Comparison of ENCODE assay signal across 3 cellular contexts in the genomic region with DNA sequence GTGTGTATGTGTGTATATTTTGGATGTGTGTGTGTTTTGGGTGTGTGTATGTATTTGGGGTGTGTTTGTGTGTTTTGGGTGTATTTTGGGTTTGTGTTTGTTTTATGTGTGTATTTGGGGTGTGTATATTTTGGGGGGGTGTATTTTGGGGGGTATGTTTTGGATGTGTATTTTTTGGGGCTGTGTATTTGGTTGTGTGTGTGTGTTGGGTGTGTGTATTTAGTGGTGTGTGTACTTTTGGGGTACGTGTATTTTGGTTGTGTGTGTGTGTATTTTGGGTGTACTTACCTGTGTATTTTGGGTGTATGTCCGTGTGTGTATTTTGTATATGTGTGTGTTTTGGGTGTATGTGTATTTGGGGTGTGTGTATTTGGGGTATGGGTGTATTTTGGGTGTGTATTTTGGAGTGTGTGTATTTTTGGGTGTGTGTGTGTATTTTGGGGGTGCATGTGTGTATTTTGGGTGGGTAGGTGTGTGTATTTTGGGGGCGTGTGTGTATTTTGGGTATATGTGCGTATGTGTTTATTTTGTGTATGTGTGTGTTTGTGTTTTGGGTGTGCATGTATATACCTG.
TF ChIP-seq lines count a peak whose summit lies in the region.

No MANE protein-coding gene starts in this region.

TF ChIP-seq in HEK293, 187 proteins besides CTCF, POLR2A, EP300 and RAD21 (continues in another document):
- TF ChIP-seq, protein P1, sequence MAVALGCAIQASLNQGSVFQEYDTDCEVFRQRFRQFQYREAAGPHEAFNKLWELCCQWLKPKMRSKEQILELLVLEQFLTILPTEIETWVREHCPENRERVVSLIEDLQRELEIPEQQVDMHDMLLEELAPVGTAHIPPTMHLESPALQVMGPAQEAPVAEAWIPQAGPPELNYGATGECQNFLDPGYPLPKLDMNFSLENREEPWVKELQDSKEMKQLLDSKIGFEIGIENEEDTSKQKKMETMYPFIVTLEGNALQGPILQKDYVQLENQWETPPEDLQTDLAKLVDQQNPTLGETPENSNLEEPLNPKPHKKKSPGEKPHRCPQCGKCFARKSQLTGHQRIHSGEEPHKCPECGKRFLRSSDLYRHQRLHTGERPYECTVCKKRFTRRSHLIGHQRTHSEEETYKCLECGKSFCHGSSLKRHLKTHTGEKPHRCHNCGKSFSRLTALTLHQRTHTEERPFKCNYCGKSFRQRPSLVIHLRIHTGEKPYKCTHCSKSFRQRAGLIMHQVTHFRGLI (tag by site-specific recombination; IDR thresholded peaks at IDR 0.05): no peak
- TF ChIP-seq ZNF660 (tag by site-specific recombination; IDR thresholded peaks at IDR 0.05) (no peak), ZNF175 (tag by site-specific recombination; IDR thresholded peaks at IDR 0.05) (no peak), ZNF48 (tag by site-specific recombination; IDR thresholded peaks at IDR 0.05) (no peak), ZNF473 (tag by site-specific recombination; IDR thresholded peaks at IDR 0.05) (no peak), ZNF707 (tag by site-specific recombination; IDR thresholded peaks at IDR 0.05) (0 out of 2 replicates have a peak, but pooled peaks have one; percentile 6), ZNF670 (tag by site-specific recombination; IDR thresholded peaks at IDR 0.05; ENCODE audit: low read depth) (no peak), ZNF266 (tag by site-specific recombination; IDR thresholded peaks at IDR 0.05; ENCODE audit: low read depth) (no peak), ZBTB7A (tag by site-specific recombination; IDR thresholded peaks at IDR 0.05; ENCODE audit: low read depth) (0 out of 2 replicates have a peak, but pooled peaks have one; percentile 64), ZNF221 (tag by site-specific recombination; IDR thresholded peaks at IDR 0.05; ENCODE audit: borderline replicate concordance) (no peak), ZNF239 (tag by site-specific recombination; IDR thresholded peaks at IDR 0.05) (no peak), ZNF610 (tag by site-specific recombination; IDR thresholded peaks at IDR 0.05; ENCODE audit: borderline replicate concordance) (no peak)
- TF ChIP-seq, protein P2, sequence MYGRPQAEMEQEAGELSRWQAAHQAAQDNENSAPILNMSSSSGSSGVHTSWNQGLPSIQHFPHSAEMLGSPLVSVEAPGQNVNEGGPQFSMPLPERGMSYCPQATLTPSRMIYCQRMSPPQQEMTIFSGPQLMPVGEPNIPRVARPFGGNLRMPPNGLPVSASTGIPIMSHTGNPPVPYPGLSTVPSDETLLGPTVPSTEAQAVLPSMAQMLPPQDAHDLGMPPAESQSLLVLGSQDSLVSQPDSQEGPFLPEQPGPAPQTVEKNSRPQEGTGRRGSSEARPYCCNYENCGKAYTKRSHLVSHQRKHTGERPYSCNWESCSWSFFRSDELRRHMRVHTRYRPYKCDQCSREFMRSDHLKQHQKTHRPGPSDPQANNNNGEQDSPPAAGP (tag by site-specific recombination; IDR thresholded peaks at IDR 0.05): no peak
- TF ChIP-seq, protein P3, sequence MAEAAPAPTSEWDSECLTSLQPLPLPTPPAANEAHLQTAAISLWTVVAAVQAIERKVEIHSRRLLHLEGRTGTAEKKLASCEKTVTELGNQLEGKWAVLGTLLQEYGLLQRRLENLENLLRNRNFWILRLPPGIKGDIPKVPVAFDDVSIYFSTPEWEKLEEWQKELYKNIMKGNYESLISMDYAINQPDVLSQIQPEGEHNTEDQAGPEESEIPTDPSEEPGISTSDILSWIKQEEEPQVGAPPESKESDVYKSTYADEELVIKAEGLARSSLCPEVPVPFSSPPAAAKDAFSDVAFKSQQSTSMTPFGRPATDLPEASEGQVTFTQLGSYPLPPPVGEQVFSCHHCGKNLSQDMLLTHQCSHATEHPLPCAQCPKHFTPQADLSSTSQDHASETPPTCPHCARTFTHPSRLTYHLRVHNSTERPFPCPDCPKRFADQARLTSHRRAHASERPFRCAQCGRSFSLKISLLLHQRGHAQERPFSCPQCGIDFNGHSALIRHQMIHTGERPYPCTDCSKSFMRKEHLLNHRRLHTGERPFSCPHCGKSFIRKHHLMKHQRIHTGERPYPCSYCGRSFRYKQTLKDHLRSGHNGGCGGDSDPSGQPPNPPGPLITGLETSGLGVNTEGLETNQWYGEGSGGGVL (tag by site-specific recombination; IDR thresholded peaks at IDR 0.05): 0 out of 2 replicates have a peak, but pooled peaks have one; percentile 7

TF ChIP-seq in HEK293T, 16 proteins besides CTCF, POLR2A, EP300 and RAD21:
- TF ChIP-seq SP1 (IDR thresholded peaks at IDR 0.05): no peak
- TF ChIP-seq HDGF (IDR thresholded peaks at IDR 0.05; ENCODE audit: borderline replicate concordance): no peak
- no peak for TF ChIP-seq ARNT (IDR thresholded peaks at IDR 0.05)
- no peak for TF ChIP-seq FOXA1 (IDR thresholded peaks at IDR 0.05)
- no peak for TF ChIP-seq BHLHE40 (IDR thresholded peaks at IDR 0.05; ENCODE audit: borderline replicate concordance)
- TF ChIP-seq, protein P4, sequence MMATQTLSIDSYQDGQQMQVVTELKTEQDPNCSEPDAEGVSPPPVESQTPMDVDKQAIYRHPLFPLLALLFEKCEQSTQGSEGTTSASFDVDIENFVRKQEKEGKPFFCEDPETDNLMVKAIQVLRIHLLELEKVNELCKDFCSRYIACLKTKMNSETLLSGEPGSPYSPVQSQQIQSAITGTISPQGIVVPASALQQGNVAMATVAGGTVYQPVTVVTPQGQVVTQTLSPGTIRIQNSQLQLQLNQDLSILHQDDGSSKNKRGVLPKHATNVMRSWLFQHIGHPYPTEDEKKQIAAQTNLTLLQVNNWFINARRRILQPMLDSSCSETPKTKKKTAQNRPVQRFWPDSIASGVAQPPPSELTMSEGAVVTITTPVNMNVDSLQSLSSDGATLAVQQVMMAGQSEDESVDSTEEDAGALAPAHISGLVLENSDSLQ (IDR thresholded peaks at IDR 0.05): no peak
- peak; percentile 11; the same call in 1 of the 2 replicates for TF ChIP-seq TARDBP (IDR thresholded peaks at IDR 0.05)
- TF ChIP-seq SUZ12 (IDR thresholded peaks at IDR 0.05): no peak
- no peak for TF ChIP-seq LEF1 (IDR thresholded peaks at IDR 0.05; ENCODE audit: borderline replicate concordance)

TF ChIP-seq in GM12878, 131 proteins besides CTCF, POLR2A, EP300 and RAD21:
- TF ChIP-seq RAD51 (IDR thresholded peaks at IDR 0.05) (no peak), BRCA1 (IDR thresholded peaks at IDR 0.05; ENCODE audit: low read depth, low read length) (no peak), RUNX3 (IDR thresholded peaks at IDR 0.05; ENCODE audit: low read length) (no peak), NR2C2 (IDR thresholded peaks at IDR 0.05; ENCODE audit: borderline replicate concordance, control insufficient read depth, insufficient read length, low read depth) (no peak), SMARCA5 (IDR thresholded peaks at IDR 0.05) (no peak), ETV6 (conservative IDR thresholded peaks at IDR 0.05 in 1 of 2, IDR thresholded peaks at IDR 0.05 in 1 of 2; ENCODE audit: borderline replicate concordance in 1 of 2, low read depth in 1 of 2) (no peak), YBX1 (IDR thresholded peaks at IDR 0.05) (no peak), HDGF (IDR thresholded peaks at IDR 0.05) (0 out of 2 replicates have a peak, but pooled peaks have one; percentile 47)
